11 cellular contexts compared by ENCODE assay signal in the genomic region with DNA sequence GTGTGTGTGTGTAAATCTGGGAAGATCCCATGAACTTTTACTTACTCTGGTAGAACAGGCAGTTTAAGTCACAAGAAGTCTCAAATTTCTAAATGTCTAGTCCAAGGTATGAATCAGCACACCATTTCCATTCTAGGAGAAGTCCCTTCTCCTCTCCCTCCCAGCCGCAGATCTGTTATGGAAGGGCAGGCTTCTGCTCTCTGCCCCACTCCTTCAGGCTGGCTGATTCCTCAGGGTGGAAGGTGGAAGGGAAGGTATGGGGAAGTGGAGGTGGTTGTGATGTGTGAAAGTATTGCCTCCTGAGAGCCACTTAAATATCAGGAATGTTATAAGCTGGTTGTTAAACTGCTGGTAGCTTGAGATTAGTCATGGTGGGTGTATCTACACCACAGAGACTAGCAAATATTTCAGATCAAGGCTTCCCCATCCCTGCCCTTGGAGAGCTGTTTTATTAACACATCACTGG. TPM values are rescaled to one million over a fixed set of nuclear protein-coding genes. Genes with fewer than 3 reads are reported as not detected.
DNase-seq lines count a peak whose midpoint lies in the region; ATAC-seq and TF ChIP-seq lines count a peak whose summit lies in the region.
"Had no signal": no experiment of that assay in that cellular context is flagged by ENCODE, and none has a peak within 500 bp of the region (broad histone marks: within the 10 kb centered on the region; RNA-seq: fewer than 3 reads in every experiment).

No MANE protein-coding gene starts in this region.

- intact Hi-C loops in ascending aorta (cut with DNase I) = no loop called here
- intact Hi-C loops in right cardiac atrium (cut with DNase I) = no loop called here
- intact Hi-C loops in stomach (cut with DNase I; ENCODE audit: low total_unique reads) = no loop called here

- no peaks in the 10 kb centered on the region for H3K9me3 ChIP-seq in ascending aorta
- H3K9me3 ChIP-seq in right cardiac atrium (ENCODE audit: control insufficient read depth, low read length) = no peaks in the 10 kb centered on the region
- no peaks in the 10 kb centered on the region for H3K9me3 ChIP-seq in stomach

- in situ Hi-C loops in KBM-7 (cut with MboI; ENCODE audit: low pct_unique_long_range_greater_than_20kb, low sequenced_read_pairs) = no loop called here

- H3K27ac ChIP-seq in ascending aorta = peak overlapping the region; percentile 63 to 72
- H3K27ac ChIP-seq in right cardiac atrium (ENCODE audit: low read length) = peak overlapping the region; percentile 88
- H3K27ac ChIP-seq in stomach = peak overlapping the region in 4 of 5 donors; percentile 50 to 69 (median 67)
- H3K27ac ChIP-seq: HL-60 had no signal

- H3K4me1 ChIP-seq in ascending aorta (peaks cover 2 to 9% of the 10 kb centered on the region in 2 donors), right cardiac atrium (ENCODE audit: control insufficient read depth, insufficient read depth, low read length) (peaks cover 3% of the 10 kb centered on the region), stomach (peaks cover 0 to 10% (median 2%) of the 10 kb centered on the region in 4 donors)

- peak; percentile 66 for DNase-seq in H4 (ENCODE audit: low spot score)
- no peak for DNase-seq in ascending aorta (ENCODE audit: low spot score in 2 of 2)
- no peak for DNase-seq in right cardiac atrium
- no peak for DNase-seq in stomach
- no peak for DNase-seq in KBM-7
- no peak for DNase-seq in NCI-H526 (lab: John Stamatoyannopoulos, UW)
- no peak for DNase-seq in NCI-H2227 treated with DMSO at 0.1 percent for 48 hours (lab: John Stamatoyannopoulos, UW)
- DNase-seq: immature natural killer cell, NCI-H446 treated with DMSO at 0.1 percent for 48 hours had no signal

- H3K36me3 ChIP-seq in ascending aorta (no peaks in the 10 kb centered on the region), stomach (no peaks in the 10 kb centered on the region)

- H3K27me3 ChIP-seq in ascending aorta = no peaks in the 10 kb centered on the region
- H3K27me3 ChIP-seq in right cardiac atrium (ENCODE audit: control insufficient read depth, insufficient read depth) = no peaks in the 10 kb centered on the region
- no peaks in the 10 kb centered on the region for H3K27me3 ChIP-seq in stomach

- TF ChIP-seq CTCF in ascending aorta (IDR thresholded peaks at IDR 0.05) = no peak
- no peak for TF ChIP-seq CTCF in stomach (IDR thresholded peaks at IDR 0.05)

- no peak for TF ChIP-seq EP300 in stomach (IDR thresholded peaks at IDR 0.05)

- H3K4me3 ChIP-seq in ascending aorta = no peak overlapping the region
- no peak overlapping the region for H3K4me3 ChIP-seq in right cardiac atrium (ENCODE audit: low read length)
- no peak overlapping the region for H3K4me3 ChIP-seq in stomach

- TF ChIP-seq POLR2A in stomach (IDR thresholded peaks at IDR 0.05) = no peak

- peak; percentile 28 to 48 for ATAC-seq in right cardiac atrium
- no peak for ATAC-seq in HG02610 (IDR thresholded peaks at IDR 0.05; ENCODE audit: unreplicated experiment)

- 66% methylated on average over 1 of the region's 1 CpG for WGBS in right cardiac atrium
- 56 to 82% (median 78%) methylated on average over 1 of the region's 1 CpG for WGBS in stomach, 5 donors

RNA-seq across cellular contexts. Expression of gene LAMA4, which starts 44.5 kb away (rescaled TPM):
- 16.4 and 18.4 TPM in 2 replicates for total RNA-seq in H4 (2014; rRNA removed; shearing (Covaris generic))
- total RNA-seq in ascending aorta (49.0 TPM), right cardiac atrium (10 to 100 TPM; 32.0 to 45.8 (median 33.4) TPM), stomach (100 to 1,000 TPM in 2 of 5 donors, 10 to 100 TPM in 3; 39.1 to 324 (median 56.1) TPM)
- polyA plus RNA-seq in right cardiac atrium (24.2 TPM), stomach (10 to 100 TPM in 2 of 3 donors, 1 to 10 TPM in 1; 9.7 to 18.5 (median 14.0) TPM)
- polyA plus RNA-seq: immature natural killer cell had no signal

RNA-seq across cellular contexts. Expression of gene RFPL4B, which starts 48.3 kb away (rescaled TPM):
- total RNA-seq in H4 (2014; rRNA removed; shearing (Covaris generic)) = not detected in 2 replicates
- total RNA-seq in ascending aorta (not detected), right cardiac atrium (not detected), stomach (not detected)
- polyA plus RNA-seq in right cardiac atrium (not detected), stomach (not detected)
- polyA plus RNA-seq: immature natural killer cell had no signal
